ENCODE assay signal across 28 cellular contexts in the genomic region with DNA sequence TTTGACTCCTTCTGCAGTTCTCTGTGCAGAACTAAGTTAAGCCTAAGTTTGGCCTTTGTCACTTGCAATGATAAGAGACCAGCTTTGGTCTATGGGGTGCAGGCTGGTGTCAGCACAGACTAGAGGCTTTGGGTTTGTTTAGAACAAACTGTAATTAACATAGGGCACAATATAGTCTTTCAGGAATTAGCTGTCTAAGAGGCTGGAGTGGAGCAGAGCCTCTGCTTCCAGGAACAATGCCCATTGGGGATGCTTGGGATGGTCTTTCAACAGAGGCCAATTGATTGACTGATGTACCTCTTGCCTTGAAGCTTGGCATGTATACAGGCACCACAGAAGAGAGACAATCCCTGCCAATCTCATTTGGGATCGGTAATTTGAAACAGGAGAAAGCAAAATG. TPM values are rescaled to one million over a fixed set of nuclear protein-coding genes. Genes with fewer than 3 reads are reported as not detected.
DNase-seq lines count a peak whose midpoint lies in the region; ATAC-seq and TF ChIP-seq lines count a peak whose summit lies in the region.
"Had no signal": no experiment of that assay in that cellular context is flagged by ENCODE, and none has a peak within 500 bp of the region (broad histone marks: within the 10 kb centered on the region; RNA-seq: fewer than 3 reads in every experiment).

No MANE protein-coding gene starts in this region.

- H2BK120ac ChIP-seq in mesendoderm (ENCODE audit: low read depth, low read length) = no peak overlapping the region

- H2BK15ac ChIP-seq in mesendoderm (replicated peaks; ENCODE audit: low read depth) = no peak overlapping the region

- no peak overlapping the region for H4K5ac ChIP-seq in mesendoderm (ENCODE audit: low read length)

- DNase-seq in CD4-positive, CD25-positive, alpha-beta regulatory T cell = no peak
- DNase-seq in nephron progenitor cell (no peak), substantia nigra (lab: John Stamatoyannopoulos, UW) (peak in 9 of 49 donors; percentile 10 to 50 (median 17)), mesendoderm (no peak), NCI-H2196 (lab: John Stamatoyannopoulos, UW; ENCODE audit: unreplicated experiment) (no peak), HuH-7.5 (ENCODE audit: low spot score) (no peak)
- DNase-seq: activated CD4-positive, alpha-beta T cell treated with anti-CD3 and anti-CD28 coated beads, Interleukin-2, amount 10 ng/mL, durations not matched to agents 7 days and 5 days; activated naive CD4-positive, alpha-beta T cell treated with anti-CD3 and anti-CD28 coated beads, Interleukin-2, amount 10 ng/mL, durations not matched to agents 7 days and 5 days; amniotic stem cell; effector CD4-positive, alpha-beta T cell; GDM1; H9; heart left ventricle; IMR-90; kidney glomerular epithelial cell; NCI-H1048; NCI-H1694 treated with DMSO at 0.1 percent for 48 hours; NCI-H2171; NCI-H526; NK-92 treated with Interleukin-12 subunit alpha and Interleukin-12 subunit beta, amount 100 ng/mL, for 24 hours; psoas muscle; SHP77 treated with DMSO at 0.1 percent for 48 hours; upper lobe of right lung; WERI-Rb-1 had no signal

- no CpG with 5 or more reads among the region's 1 CpG for WGBS in mesendoderm (ENCODE audit: extremely low coverage, insufficient coverage, low lambda C conversion rate)

- H3K9me3 ChIP-seq in CD4-positive, CD25-positive, alpha-beta regulatory T cell (ENCODE audit: control insufficient read depth in 2 of 2, low read length in 2 of 2) = no peaks in the 10 kb centered on the region
- H3K9me3 ChIP-seq: heart left ventricle, neutrophil, psoas muscle, upper lobe of right lung had no signal

- peaks cover 17 to 54% (median 22%) of the 10 kb centered on the region in 4 donors for H3K4me1 Mint-ChIP-seq in CD4-positive, CD25-positive, alpha-beta regulatory T cell
- H3K4me1 Mint-ChIP-seq in dendritic cell treated with granulocyte-macrophage colony-stimulating factor and Interleukin-4, amounts not matched to agents 40 ng/mL and 50 ng/mL, for 4 days (ENCODE audit: low read depth) = peaks cover 61% of the 10 kb centered on the region
- peaks cover 58% of the 10 kb centered on the region for H3K4me1 Mint-ChIP-seq in nephron progenitor cell

- H2AK5ac ChIP-seq in mesendoderm (ENCODE audit: low read length) = no peak overlapping the region

- peak overlapping the region in 3 of 4 donors; percentile 10 to 74 (median 64) for H3K4me3 Mint-ChIP-seq in CD4-positive, CD25-positive, alpha-beta regulatory T cell
- H3K4me3 Mint-ChIP-seq in dendritic cell treated with granulocyte-macrophage colony-stimulating factor and Interleukin-4, amounts not matched to agents 40 ng/mL and 50 ng/mL, for 4 days = no peak overlapping the region
- H3K4me3 Mint-ChIP-seq in nephron progenitor cell = peak overlapping the region; percentile 53
- H3K4me3 Mint-ChIP-seq: activated CD4-positive, alpha-beta T cell treated with anti-CD3 and anti-CD28 coated beads, Interleukin-2, amount 10 ng/mL, durations not matched to agents 7 days and 5 days; activated naive CD4-positive, alpha-beta T cell treated with anti-CD3 and anti-CD28 coated beads, Interleukin-2, amount 10 ng/mL, durations not matched to agents 7 days and 5 days; H9 had no signal

- no peak overlapping the region for H4K8ac ChIP-seq in mesendoderm (ENCODE audit: low read depth, low read length)

- H3K9ac ChIP-seq in mesendoderm (ENCODE audit: low read length) = no peak overlapping the region

- no peak for TF ChIP-seq CTCF in nephron progenitor cell (IDR thresholded peaks at IDR 0.05)

- H3K4me3 ChIP-seq in CD4-positive, CD25-positive, alpha-beta regulatory T cell (ENCODE audit: low read depth, low read length) = no peak overlapping the region
- H3K4me3 ChIP-seq in mesendoderm (ENCODE audit: low read length) = no peak overlapping the region
- H3K4me3 ChIP-seq: heart left ventricle, psoas muscle, upper lobe of right lung had no signal

- no peaks in the 10 kb centered on the region for H3K9me3 Mint-ChIP-seq in CD4-positive, CD25-positive, alpha-beta regulatory T cell
- H3K9me3 Mint-ChIP-seq in dendritic cell treated with granulocyte-macrophage colony-stimulating factor and Interleukin-4, amounts not matched to agents 40 ng/mL and 50 ng/mL, for 4 days = no peaks in the 10 kb centered on the region
- no peaks in the 10 kb centered on the region for H3K9me3 Mint-ChIP-seq in nephron progenitor cell
- H3K9me3 Mint-ChIP-seq: activated CD4-positive, alpha-beta T cell treated with anti-CD3 and anti-CD28 coated beads, Interleukin-2, amount 10 ng/mL, durations not matched to agents 7 days and 5 days; activated naive CD4-positive, alpha-beta T cell treated with anti-CD3 and anti-CD28 coated beads, Interleukin-2, amount 10 ng/mL, durations not matched to agents 7 days and 5 days; H9 had no signal

- no peaks in the 10 kb centered on the region for H3K27me3 Mint-ChIP-seq in CD4-positive, CD25-positive, alpha-beta regulatory T cell
- no peaks in the 10 kb centered on the region for H3K27me3 Mint-ChIP-seq in dendritic cell treated with granulocyte-macrophage colony-stimulating factor and Interleukin-4, amounts not matched to agents 40 ng/mL and 50 ng/mL, for 4 days
- H3K27me3 Mint-ChIP-seq in nephron progenitor cell (ENCODE audit: low read depth, poor library complexity) = no peaks in the 10 kb centered on the region
- H3K27me3 Mint-ChIP-seq: activated CD4-positive, alpha-beta T cell treated with anti-CD3 and anti-CD28 coated beads, Interleukin-2, amount 10 ng/mL, durations not matched to agents 7 days and 5 days; activated naive CD4-positive, alpha-beta T cell treated with anti-CD3 and anti-CD28 coated beads, Interleukin-2, amount 10 ng/mL, durations not matched to agents 7 days and 5 days had no signal

- H3K23ac ChIP-seq in mesendoderm (ENCODE audit: low read length) = no peak overlapping the region

- no peak overlapping the region for H3K56ac ChIP-seq in mesendoderm (ENCODE audit: low read length)

- no peak overlapping the region for H3K27ac ChIP-seq in CD4-positive, CD25-positive, alpha-beta regulatory T cell (ENCODE audit: insufficient read depth, low read length, poor library complexity, severe bottlenecking)
- H3K27ac ChIP-seq in substantia nigra (ENCODE audit: low read depth, low read length, poor library complexity, severe bottlenecking) (peak overlapping the region; percentile 54), mesendoderm (ENCODE audit: low read depth, low read length) (no peak overlapping the region)
- H3K27ac ChIP-seq: neutrophil, psoas muscle, upper lobe of right lung, WERI-Rb-1 had no signal

- H3K4ac ChIP-seq in mesendoderm (ENCODE audit: low read depth, low read length) = no peak overlapping the region

- H3K27me3 ChIP-seq in CD4-positive, CD25-positive, alpha-beta regulatory T cell (ENCODE audit: control insufficient read depth, insufficient read depth, low read length) = no peaks in the 10 kb centered on the region
- H3K27me3 ChIP-seq in mesendoderm (ENCODE audit: insufficient read depth, low read length, poor library complexity) = no peaks in the 10 kb centered on the region
- H3K27me3 ChIP-seq: heart left ventricle, neutrophil, upper lobe of right lung had no signal

- intact Hi-C loops in dendritic cell treated with granulocyte-macrophage colony-stimulating factor and Interleukin-4, amounts not matched to agents 40 ng/mL and 50 ng/mL, for 4 days (cut with micrococcal nuclease) = loop anchor here (2.0 to 10.0 kb wide), 2 partner anchors 70 to 264 kb away; a partner anchor contains a TSS

- H3K79me1 ChIP-seq in mesendoderm (ENCODE audit: low read length) = peaks cover 15% of the 10 kb centered on the region

- H3K79me2 ChIP-seq in mesendoderm (ENCODE audit: control insufficient read depth, insufficient read depth, low read length) = peaks cover 6% of the 10 kb centered on the region

- peak overlapping the region in 1 of 3 donors; percentile 69 for H3K27ac Mint-ChIP-seq in CD4-positive, CD25-positive, alpha-beta regulatory T cell
- H3K27ac Mint-ChIP-seq in dendritic cell treated with granulocyte-macrophage colony-stimulating factor and Interleukin-4, amounts not matched to agents 40 ng/mL and 50 ng/mL, for 4 days = peak overlapping the region; percentile 45
- no peak overlapping the region for H3K27ac Mint-ChIP-seq in nephron progenitor cell
- H3K27ac Mint-ChIP-seq: activated CD4-positive, alpha-beta T cell treated with anti-CD3 and anti-CD28 coated beads, Interleukin-2, amount 10 ng/mL, durations not matched to agents 7 days and 5 days; activated naive CD4-positive, alpha-beta T cell treated with anti-CD3 and anti-CD28 coated beads, Interleukin-2, amount 10 ng/mL, durations not matched to agents 7 days and 5 days; H9 had no signal

- H3K36me3 ChIP-seq in CD4-positive, CD25-positive, alpha-beta regulatory T cell (ENCODE audit: control insufficient read depth, insufficient read depth, low read length) = peaks cover 47% of the 10 kb centered on the region
- peaks cover 3% of the 10 kb centered on the region for H3K36me3 ChIP-seq in mesendoderm (ENCODE audit: control insufficient read depth, insufficient read depth, low read length)

- peaks cover 16% of the 10 kb centered on the region for H3K4me1 ChIP-seq in CD4-positive, CD25-positive, alpha-beta regulatory T cell (ENCODE audit: control insufficient read depth, insufficient read depth, low read length, poor library complexity, severe bottlenecking)
- H3K4me1 ChIP-seq in mesendoderm (ENCODE audit: control insufficient read depth, low read depth, low read length) = peaks cover 4% of the 10 kb centered on the region

- ATAC-seq in CD4-positive, CD25-positive, alpha-beta regulatory T cell (ENCODE audit: low read depth in 2 of 2) = no peak
- ATAC-seq: heart left ventricle, psoas muscle, upper lobe of right lung had no signal

- no peak overlapping the region for H2BK5ac ChIP-seq in mesendoderm (ENCODE audit: low read length)

- H3K18ac ChIP-seq in mesendoderm (ENCODE audit: low read length) = no peak overlapping the region

- peaks cover 24% of the 10 kb centered on the region for H3K36me3 Mint-ChIP-seq in CD4-positive, CD25-positive, alpha-beta regulatory T cell
- peaks cover 94% of the 10 kb centered on the region for H3K36me3 Mint-ChIP-seq in dendritic cell treated with granulocyte-macrophage colony-stimulating factor and Interleukin-4, amounts not matched to agents 40 ng/mL and 50 ng/mL, for 4 days (ENCODE audit: low read depth)
- H3K36me3 Mint-ChIP-seq in nephron progenitor cell (ENCODE audit: low read depth) = peaks cover 38% of the 10 kb centered on the region

- no peak overlapping the region for H3K4me2 ChIP-seq in mesendoderm (ENCODE audit: low read length)

RNA-seq across cellular contexts. Expression of a gene that starts 4.7 kb away (rescaled TPM):
- total RNA-seq in CD4-positive, CD25-positive, alpha-beta regulatory T cell = 17.8 TPM
- 1 to 10 TPM; 2.4 to 6.3 (median 4.6) TPM for polyA plus RNA-seq in CD4-positive, CD25-positive, alpha-beta regulatory T cell
- 5.3 TPM for polyA plus RNA-seq in mesendoderm (2013, experiment 1 of 2)
- polyA plus RNA-seq in mesendoderm (2013, experiment 2 of 2) = 4.8 TPM

RNA-seq across cellular contexts. Expression of a gene that starts 6.0 kb away (rescaled TPM):
- 63.0 TPM for total RNA-seq in CD4-positive, CD25-positive, alpha-beta regulatory T cell
- polyA plus RNA-seq in CD4-positive, CD25-positive, alpha-beta regulatory T cell = 10 to 100 TPM; 67.9 to 77.9 (median 75.6) TPM
- polyA plus RNA-seq in mesendoderm (2013, experiment 1 of 2) = 47.3 TPM
- polyA plus RNA-seq in mesendoderm (2013, experiment 2 of 2) = 49.0 TPM

RNA-seq across cellular contexts. Expression of a gene that starts 57.2 kb away (rescaled TPM):
- total RNA-seq in CD4-positive, CD25-positive, alpha-beta regulatory T cell = 0.35 TPM
- polyA plus RNA-seq in CD4-positive, CD25-positive, alpha-beta regulatory T cell = 1 to 10 TPM in 1 of 4 donors, under 1 TPM in 3; 0.40 to 1.1 (median 0.55) TPM
- 0.24 TPM for polyA plus RNA-seq in mesendoderm (2013, experiment 1 of 2)
- 0.21 TPM for polyA plus RNA-seq in mesendoderm (2013, experiment 2 of 2)
- total RNA-seq: chondrocyte, H9, IMR-90, lung microvascular endothelial cell, psoas muscle had no signal
- polyA plus RNA-seq: heart left ventricle, IMR-90 had no signal
